In the genomic region with DNA sequence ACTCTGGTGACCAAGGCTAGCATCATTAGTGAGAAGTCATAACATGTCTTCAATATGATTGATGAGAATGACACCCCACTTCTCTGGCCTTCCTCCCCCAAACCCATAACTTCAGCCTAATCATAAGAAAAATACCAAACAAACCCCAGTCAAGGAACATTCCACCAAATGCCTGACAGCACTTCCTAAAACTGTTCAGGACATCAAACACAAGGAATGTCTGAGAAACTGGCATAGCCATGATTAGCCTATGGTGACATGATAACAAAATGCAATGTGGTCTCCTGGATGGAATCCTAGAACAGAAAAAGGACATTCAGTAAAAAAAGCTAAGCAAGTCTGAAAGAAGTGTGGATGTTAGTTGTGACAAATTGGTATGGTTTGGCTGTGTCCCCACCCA, we compare ENCODE assay signal across 29 cellular contexts. TPM values are rescaled to one million over a fixed set of nuclear protein-coding genes. Genes with fewer than 3 reads are reported as not detected.
"Had no signal": no experiment of that assay in that cellular context is flagged by ENCODE, and none has a peak within 500 bp of the region (broad histone marks: within the 10 kb centered on the region; RNA-seq: fewer than 3 reads in every experiment).

No MANE protein-coding gene starts in this region.

- H3K9me3 ChIP-seq: gastroesophageal sphincter, psoas muscle, stomach, suprapubic skin, tibial artery had no signal

- ATAC-seq: activated CD8-positive, alpha-beta T cell treated with anti-CD3 and anti-CD28 coated beads, Interleukin-2, amount 10 ng/mL, durations not matched to agents 7 days and 5 days; gastroesophageal sphincter; left colon; naive thymus-derived CD4-positive, alpha-beta T cell; psoas muscle; stimulated activated naive B cell treated with anti-CD40 and anti-IgM and Interleukin-4, amounts not matched to agents 10 μg/mL and 1 μg/mL and 100 μg/mL, for 72 hours; T-helper 17 cell; WTC11 had no signal

- H2AFZ ChIP-seq: parathyroid adenoma had no signal

- DNase-seq: activated CD8-positive, alpha-beta T cell treated with anti-CD3 and anti-CD28 coated beads, Interleukin-2, amount 10 ng/mL, durations not matched to agents 7 days and 5 days; activated effector memory CD4-positive, alpha-beta T cell treated with Interleukin-2 at 50 U/mL for 16 hours; activated naive CD4-positive, alpha-beta T cell treated with Interleukin-2 at 50 U/mL for 16 hours; anterior cingulate cortex; effector CD4-positive, alpha-beta T cell; head of caudate nucleus; hypothalamus; immature natural killer cell; kidney; left colon; midbrain; naive thymus-derived CD4-positive, alpha-beta T cell; nucleus accumbens; psoas muscle; stimulated activated CD4-positive, alpha-beta T cell treated with anti-CD3 and anti-CD28 coated beads, Interleukin-1b, Interleukin-23, amount 100 ng/mL, for 48 hours; stimulated activated naive B cell treated with anti-CD40 and anti-IgM and Interleukin-4, amounts not matched to agents 10 μg/mL and 1 μg/mL and 100 μg/mL, for 72 hours; stomach; T-helper 17 cell; tibial artery had no signal

- H3K4me2 ChIP-seq: smooth muscle cell had no signal

- H3K36me3 ChIP-seq: gastroesophageal sphincter, stomach, suprapubic skin, tibial artery had no signal

- H3K4me1 ChIP-seq: gastroesophageal sphincter, parathyroid adenoma, psoas muscle, stomach, suprapubic skin, tibial artery had no signal

- H3K4me3 ChIP-seq: gastroesophageal sphincter, psoas muscle, smooth muscle cell, stomach, suprapubic skin, tibial artery had no signal

- H3K27ac ChIP-seq: epithelial cell of prostate, gastroesophageal sphincter, parathyroid adenoma, psoas muscle, stomach, suprapubic skin, tibial artery had no signal

- H3K79me2 ChIP-seq: parathyroid adenoma had no signal

RNA-seq across cellular contexts. Expression of a gene that starts 24.7 kb away (rescaled TPM):
- total RNA-seq: activated CD8-positive, alpha-beta T cell treated with anti-CD3 and anti-CD28 coated beads, Interleukin-2, amount 10 ng/mL, durations not matched to agents 7 days and 5 days; bronchial epithelial cell; kidney; left colon; liver; naive thymus-derived CD4-positive, alpha-beta T cell; T-helper 17 cell; WTC11 had no signal
- polyA plus RNA-seq: immature natural killer cell; liver; naive thymus-derived CD4-positive, alpha-beta T cell; neural cell; psoas muscle had no signal

RNA-seq across cellular contexts. Expression of a gene that starts 27.9 kb away (rescaled TPM):
- total RNA-seq: activated CD8-positive, alpha-beta T cell treated with anti-CD3 and anti-CD28 coated beads, Interleukin-2, amount 10 ng/mL, durations not matched to agents 7 days and 5 days; naive thymus-derived CD4-positive, alpha-beta T cell had no signal
- polyA plus RNA-seq: immature natural killer cell; mammary epithelial cell; naive thymus-derived CD4-positive, alpha-beta T cell; neural cell had no signal
